In the genomic region with DNA sequence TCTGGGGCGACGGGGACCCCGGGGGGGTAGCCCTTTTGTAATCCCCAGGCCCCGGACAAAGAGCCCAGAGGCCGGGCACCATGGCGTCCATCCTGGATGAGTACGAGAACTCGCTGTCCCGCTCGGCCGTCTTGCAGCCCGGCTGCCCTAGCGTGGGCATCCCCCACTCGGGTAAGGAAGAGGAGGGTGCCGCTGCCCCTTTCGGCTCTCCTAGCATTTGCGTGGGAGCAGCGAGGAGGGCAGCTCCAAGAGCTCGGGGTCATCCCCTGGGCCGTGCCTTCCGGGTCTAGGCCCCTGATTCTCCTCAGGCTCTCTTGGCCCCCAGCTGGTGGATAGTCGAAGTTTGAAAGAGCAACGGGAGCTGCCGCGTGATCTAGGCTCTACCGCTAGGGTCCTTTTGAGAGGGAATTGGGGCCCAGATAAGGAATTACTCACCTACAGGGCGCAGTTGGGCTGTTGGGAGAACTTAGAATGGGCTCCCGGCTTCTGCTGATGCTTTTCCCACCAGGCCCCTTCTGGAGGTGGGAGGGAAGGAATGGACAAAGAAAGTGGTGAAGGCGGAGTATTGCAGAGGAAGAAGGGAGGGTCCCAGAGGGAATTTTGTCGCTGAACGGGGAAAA, we compare ENCODE assay signal across 8 cellular contexts. TPM values are rescaled to one million over a fixed set of nuclear protein-coding genes. Genes with fewer than 3 reads are reported as not detected.
DNase-seq lines count a peak whose midpoint lies in the region; ATAC-seq and TF ChIP-seq lines count a peak whose summit lies in the region.

No MANE protein-coding gene starts in this region.

- DNase-seq in CMK (ENCODE audit: low read depth) (peak; percentile 75), Karpas-422 (peak; percentile 89), T1000 (lab: John Stamatoyannopoulos, UW) (peak; percentile 35), brain microvascular endothelial cell (peak; percentile 74), iPS-NIHi7 (ENCODE audit: extremely low spot score) (peak; percentile 71), cerebellar nuclear complex (lab: John Stamatoyannopoulos, UW) (no peak)
- DNase-seq in stimulated activated CD4-positive, alpha-beta T cell treated with anti-CD3 and anti-CD28 coated beads, Interleukin-12 subunit alpha, Interleukin-12 subunit beta, amount 100 ng/mL, for 48 hours (ENCODE audit: low read depth in 2 of 3, low spot score in 1 of 3), result peak; percentile 47 to 55 (median 48)

- peak; percentile 82 for TF ChIP-seq CTCF in brain microvascular endothelial cell (IDR thresholded peaks at IDR 0.05; ENCODE audit: low read depth, low read length, missing control alignments)

- 0 out of 2 replicates have a peak, but pooled peaks cover 3% of the 10 kb centered on the region for H4K20me1 ChIP-seq in Karpas-422 (ENCODE audit: insufficient read depth, low read depth, low read length)

- in situ Hi-C loops in brain microvascular endothelial cell (cut with HindIII; ENCODE audit: low pct_ligation_motif_present, low sequenced_read_pairs), result no loop called here

- H3K36me3 ChIP-seq in Karpas-422 (ENCODE audit: insufficient read depth, low read length) (0 out of 2 replicates have a peak, but pooled peaks cover 3% of the 10 kb centered on the region), brain microvascular endothelial cell (replicated peaks) (peaks cover 28% of the 10 kb centered on the region)

- H3K9me2 ChIP-seq in Karpas-422 (replicated peaks; ENCODE audit: insufficient read depth, low read length), result no peaks in the 10 kb centered on the region

- ATAC-seq in GM19438 (IDR thresholded peaks at IDR 0.05; ENCODE audit: low read depth, unreplicated experiment), result peak; percentile 45

- no peaks in the 10 kb centered on the region for H3K9me3 ChIP-seq in Karpas-422 (ENCODE audit: low read length)

- H3K79me2 ChIP-seq in Karpas-422 (ENCODE audit: low read length), result peaks cover 17% of the 10 kb centered on the region

- H2AFZ ChIP-seq in Karpas-422 (ENCODE audit: low read length), result peak overlapping the region; percentile 44

- H3K9ac ChIP-seq in Karpas-422 (ENCODE audit: low read length), result peak overlapping the region; percentile 86

- no peak overlapping the region; the same call in 1 of the 2 replicates for H3K27ac ChIP-seq in Karpas-422 (ENCODE audit: low read length)
- H3K27ac ChIP-seq in brain microvascular endothelial cell, result peak overlapping the region; percentile 94

- H3K4me1 ChIP-seq in Karpas-422 (ENCODE audit: low read length), result peaks cover 28% of the 10 kb centered on the region

- H3K27me3 ChIP-seq in Karpas-422 (ENCODE audit: low read length), result no peaks in the 10 kb centered on the region
- H3K27me3 ChIP-seq in brain microvascular endothelial cell (replicated peaks), result no peaks in the 10 kb centered on the region

- peak overlapping the region; percentile 98 for H3K4me2 ChIP-seq in Karpas-422 (ENCODE audit: low read depth, low read length, poor library complexity, severe bottlenecking)

- H3K4me3 ChIP-seq in Karpas-422 (ENCODE audit: low read length) (peak overlapping the region; percentile 88), brain microvascular endothelial cell (ENCODE audit: low read depth, low read length) (peak overlapping the region; percentile 96)

RNA-seq across cellular contexts. Expression of gene VPS18, which starts 0.5 kb away (rescaled TPM):
- total RNA-seq in Karpas-422 (2014; rRNA removed; shearing (Covaris generic); ENCODE audit: low replicate concordance), result 12.6 and 18.1 TPM in 2 replicates

RNA-seq across cellular contexts. Expression of gene RHOV, which starts 20.8 kb away (rescaled TPM):
- total RNA-seq in Karpas-422 (2014; rRNA removed; shearing (Covaris generic); ENCODE audit: low replicate concordance), result 0.69 TPM in 1 of 2 replicates, not detected in the other

RNA-seq across cellular contexts. Expression of gene DLL4, which starts 34.3 kb away (rescaled TPM):
- total RNA-seq in Karpas-422 (2014; rRNA removed; shearing (Covaris generic); ENCODE audit: low replicate concordance), result 0.36 TPM in 1 of 2 replicates, not detected in the other

RNA-seq across cellular contexts. Expression of gene SPINT1, which starts 51.0 kb away (rescaled TPM):
- 2.0 and 3.4 TPM in 2 replicates for total RNA-seq in Karpas-422 (2014; rRNA removed; shearing (Covaris generic); ENCODE audit: low replicate concordance)

RNA-seq across cellular contexts. Expression of gene CHAC1, which starts 58.5 kb away (rescaled TPM):
- total RNA-seq in Karpas-422 (2014; rRNA removed; shearing (Covaris generic); ENCODE audit: low replicate concordance), result 41.6 and 45.5 TPM in 2 replicates

Comparison
In these comparisons a context has a peak if more than half of its experiments do, and no peak if none do; other contexts are left out.
1. DNase-seq: peak in CMK (single experiment), Karpas-422 (single experiment), T1000 (single experiment), brain microvascular endothelial cell (single experiment), iPS-NIHi7 (single experiment) and stimulated activated CD4-positive, alpha-beta T cell treated with anti-CD3 and anti-CD28 coated beads, Interleukin-12 subunit alpha, Interleukin-12 subunit beta, amount 100 ng/mL, for 48 hours (3 of 3); none in cerebellar nuclear complex (0 of 2).